10 cellular contexts compared by ENCODE assay signal in genomic region chr1:229238231-229238630, GRCh38.
"Had no signal": no experiment of that assay in that cellular context is flagged by ENCODE, and none has a peak within 500 bp of the region (broad histone marks: within the 10 kb centered on the region; RNA-seq: fewer than 3 reads in every experiment).

No MANE protein-coding gene starts in this region.

- H3K36me3 ChIP-seq: brain microvascular endothelial cell, gastroesophageal sphincter had no signal

- H3K9me3 ChIP-seq: gastroesophageal sphincter, testis had no signal

- DNase-seq: activated CD4-positive, alpha-beta memory T cell treated with anti-CD3 and anti-CD28 coated beads for 36 hours; activated gamma-delta T cell; activated T-cell treated with anti-CD3 and anti-CD28 coated beads, Interleukin-2, amount 50 U/mL, for 48 hours; brain microvascular endothelial cell; kidney glomerular epithelial cell; stimulated activated naive CD4-positive, alpha-beta T cell treated with Interleukin-2 at 50 U/mL for 16 hours; T1000 had no signal

- H3K27ac ChIP-seq: brain microvascular endothelial cell, gastroesophageal sphincter, testis, VCaP had no signal

- H3K27me3 ChIP-seq: testis had no signal

- H3K4me3 ChIP-seq: gastroesophageal sphincter, testis had no signal

- H3K4me1 ChIP-seq: gastroesophageal sphincter had no signal
